In the genomic region with DNA sequence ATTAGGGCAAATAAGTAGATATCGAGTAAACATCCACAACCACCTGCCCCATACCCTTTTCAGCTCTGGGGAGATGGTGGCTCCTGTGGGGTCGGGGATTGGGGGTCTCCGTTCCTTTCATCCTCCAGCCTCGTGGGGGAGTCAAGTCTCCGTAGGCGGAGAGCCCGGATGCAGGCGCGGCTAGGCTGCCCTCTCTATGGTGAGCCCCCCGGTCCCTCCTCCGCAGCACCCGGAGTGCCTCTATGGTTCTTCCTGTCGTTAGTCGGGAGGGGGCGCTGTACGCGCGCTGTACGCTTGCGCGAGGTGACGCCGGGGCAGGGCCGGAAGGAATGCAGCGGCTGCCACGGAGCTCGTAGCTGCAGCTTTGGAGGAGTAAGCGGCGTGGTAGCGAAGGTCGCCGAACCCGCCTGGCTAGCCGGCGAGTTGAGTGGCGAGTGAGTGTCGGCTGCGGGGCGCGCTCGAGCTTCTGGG, we compare ENCODE assay signal across 1 cellular context.
TF ChIP-seq lines count a peak whose summit lies in the region.

No MANE protein-coding gene starts in this region.

TF ChIP-seq in HEK293, 187 proteins besides CTCF, POLR2A, EP300 and RAD21 (continued from another document):
- TF ChIP-seq, protein P1, sequence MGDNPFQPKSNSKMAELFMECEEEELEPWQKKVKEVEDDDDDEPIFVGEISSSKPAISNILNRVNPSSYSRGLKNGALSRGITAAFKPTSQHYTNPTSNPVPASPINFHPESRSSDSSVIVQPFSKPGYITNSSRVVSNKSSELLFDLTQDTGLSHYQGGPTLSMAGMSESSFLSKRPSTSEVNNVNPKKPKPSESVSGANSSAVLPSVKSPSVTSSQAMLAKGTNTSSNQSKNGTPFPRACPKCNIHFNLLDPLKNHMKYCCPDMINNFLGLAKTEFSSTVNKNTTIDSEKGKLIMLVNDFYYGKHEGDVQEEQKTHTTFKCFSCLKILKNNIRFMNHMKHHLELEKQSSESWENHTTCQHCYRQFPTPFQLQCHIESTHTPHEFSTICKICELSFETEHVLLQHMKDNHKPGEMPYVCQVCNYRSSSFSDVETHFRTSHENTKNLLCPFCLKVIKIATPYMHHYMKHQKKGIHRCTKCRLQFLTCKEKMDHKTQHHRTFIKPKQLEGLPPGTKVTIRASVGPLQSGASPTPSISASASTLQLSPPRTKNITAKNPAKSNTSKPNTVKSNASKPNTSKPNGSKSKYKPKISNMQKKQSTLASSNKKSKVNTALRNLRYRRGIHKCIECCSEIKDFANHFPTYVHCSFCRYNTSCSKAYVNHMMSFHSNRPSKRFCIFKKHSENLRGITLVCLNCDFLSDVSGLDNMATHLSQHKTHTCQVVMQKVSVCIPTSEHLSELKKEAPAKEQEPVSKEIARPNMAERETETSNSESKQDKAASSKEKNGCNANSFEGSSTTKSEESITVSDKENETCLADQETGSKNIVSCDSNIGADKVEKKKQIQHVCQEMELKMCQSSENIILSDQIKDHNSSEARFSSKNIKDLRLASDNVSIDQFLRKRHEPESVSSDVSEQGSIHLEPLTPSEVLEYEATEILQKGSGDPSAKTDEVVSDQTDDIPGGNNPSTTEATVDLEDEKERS (tag by site-specific recombination; IDR thresholded peaks at IDR 0.05) = no peak
- TF ChIP-seq ZBTB8A (tag by site-specific recombination; IDR thresholded peaks at IDR 0.05) (peak; percentile 53), ZNF610 (tag by site-specific recombination; IDR thresholded peaks at IDR 0.05; ENCODE audit: borderline replicate concordance) (no peak), SCRT1 (tag by site-specific recombination; IDR thresholded peaks at IDR 0.05; ENCODE audit: borderline replicate concordance) (no peak)
- TF ChIP-seq, protein P2, sequence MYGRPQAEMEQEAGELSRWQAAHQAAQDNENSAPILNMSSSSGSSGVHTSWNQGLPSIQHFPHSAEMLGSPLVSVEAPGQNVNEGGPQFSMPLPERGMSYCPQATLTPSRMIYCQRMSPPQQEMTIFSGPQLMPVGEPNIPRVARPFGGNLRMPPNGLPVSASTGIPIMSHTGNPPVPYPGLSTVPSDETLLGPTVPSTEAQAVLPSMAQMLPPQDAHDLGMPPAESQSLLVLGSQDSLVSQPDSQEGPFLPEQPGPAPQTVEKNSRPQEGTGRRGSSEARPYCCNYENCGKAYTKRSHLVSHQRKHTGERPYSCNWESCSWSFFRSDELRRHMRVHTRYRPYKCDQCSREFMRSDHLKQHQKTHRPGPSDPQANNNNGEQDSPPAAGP (tag by site-specific recombination; IDR thresholded peaks at IDR 0.05) = 0 out of 2 replicates have a peak, but pooled peaks have one; percentile 30
- TF ChIP-seq, protein P3, sequence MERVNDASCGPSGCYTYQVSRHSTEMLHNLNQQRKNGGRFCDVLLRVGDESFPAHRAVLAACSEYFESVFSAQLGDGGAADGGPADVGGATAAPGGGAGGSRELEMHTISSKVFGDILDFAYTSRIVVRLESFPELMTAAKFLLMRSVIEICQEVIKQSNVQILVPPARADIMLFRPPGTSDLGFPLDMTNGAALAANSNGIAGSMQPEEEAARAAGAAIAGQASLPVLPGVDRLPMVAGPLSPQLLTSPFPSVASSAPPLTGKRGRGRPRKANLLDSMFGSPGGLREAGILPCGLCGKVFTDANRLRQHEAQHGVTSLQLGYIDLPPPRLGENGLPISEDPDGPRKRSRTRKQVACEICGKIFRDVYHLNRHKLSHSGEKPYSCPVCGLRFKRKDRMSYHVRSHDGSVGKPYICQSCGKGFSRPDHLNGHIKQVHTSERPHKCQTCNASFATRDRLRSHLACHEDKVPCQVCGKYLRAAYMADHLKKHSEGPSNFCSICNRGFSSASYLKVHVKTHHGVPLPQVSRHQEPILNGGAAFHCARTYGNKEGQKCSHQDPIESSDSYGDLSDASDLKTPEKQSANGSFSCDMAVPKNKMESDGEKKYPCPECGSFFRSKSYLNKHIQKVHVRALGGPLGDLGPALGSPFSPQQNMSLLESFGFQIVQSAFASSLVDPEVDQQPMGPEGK (tag by site-specific recombination; IDR thresholded peaks at IDR 0.05) = peak; percentile 42; the same call in 1 of the 2 replicates
TF ChIP-seq in HEK293: peak in this region for 21.
